ENCODE assay signal across 39 cellular contexts in the genomic region with DNA sequence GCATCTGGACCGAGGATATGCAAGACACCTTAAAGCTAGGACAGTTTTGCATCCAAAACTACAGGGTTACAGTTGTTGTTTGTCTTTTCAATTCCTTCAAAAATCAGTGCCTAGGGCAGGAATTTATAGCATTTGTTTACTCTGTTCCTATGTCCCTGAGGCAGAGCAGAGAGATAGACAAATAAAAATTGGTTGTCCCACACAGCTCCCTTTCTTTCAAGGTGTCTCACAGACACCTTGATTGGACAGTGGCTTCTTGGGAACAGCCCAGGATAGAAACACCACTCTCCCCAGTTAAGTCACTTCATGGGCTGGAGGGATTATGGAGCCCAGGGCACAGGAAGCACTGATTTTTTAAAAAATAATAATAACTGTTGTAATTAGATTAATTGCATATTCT. TPM values are rescaled to one million over a fixed set of nuclear protein-coding genes. Genes with fewer than 3 reads are reported as not detected.
A peak's percentile ranks its signal among the peaks of the same experiment; 100 is the strongest.
DNase-seq lines count a peak whose midpoint lies in the region; ATAC-seq, FAIRE-seq and TF ChIP-seq lines count a peak whose summit lies in the region.
"Had no signal": no experiment of that assay in that cellular context is flagged by ENCODE, and none has a peak within 500 bp of the region (broad histone marks: within the 10 kb centered on the region; RNA-seq: fewer than 3 reads in every experiment).

No MANE protein-coding gene starts in this region.

- H3K9me3 Mint-ChIP-seq in astrocyte (ENCODE audit: unreplicated experiment) (no peaks in the 10 kb centered on the region), endodermal cell (no peaks in the 10 kb centered on the region), neural progenitor cell (peaks cover 2% of the 10 kb centered on the region), Calu3 (ENCODE audit: low read depth, unreplicated experiment) (no peaks in the 10 kb centered on the region)
- H3K9me3 Mint-ChIP-seq: CD4-positive, alpha-beta memory T cell; CD4-positive, alpha-beta T cell; CD8-positive, alpha-beta memory T cell; CD8-positive, alpha-beta T cell had no signal

- WGBS in SK-N-SH (ENCODE audit: low lambda C conversion rate) = 4% methylated on average over 1 of the region's 1 CpG
- 0% methylated on average over 1 of the region's 1 CpG for WGBS in endodermal cell (ENCODE audit: insufficient coverage in 1 of 2, insufficient read length in 1 of 2), 2 experiments

- DNase-seq in SK-N-SH (no peak), astrocyte (ENCODE audit: low read depth) (no peak), endodermal cell (peak; percentile 36), neural progenitor cell (ENCODE audit: low spot score) (no peak), Calu3 (no peak), cardiac septum (ENCODE audit: low spot score) (no peak), posterior vena cava (ENCODE audit: low spot score) (no peak)
- DNase-seq: 8988T; ACHN; AML-193; BE2C; C1 segment of cervical spinal cord; Caco-2; CD4-positive, alpha-beta memory T cell; CD4-positive, alpha-beta T cell; CD4-positive, CD25-positive, alpha-beta regulatory T cell; CD8-positive, alpha-beta memory T cell; CD8-positive, alpha-beta T cell; COR-L47; DMS 273 treated with DMSO at 0.1 percent for 48 hours; DMS153; DMS53; DMS79; DMS79 treated with DMSO at 0.1 percent for 48 hours; DND-41; EL had no signal

- no peak overlapping the region for H3K4me2 ChIP-seq in SK-N-SH
- H3K4me2 ChIP-seq in astrocyte (ENCODE audit: low read length) = no peak overlapping the region
- H3K4me2 ChIP-seq in neural progenitor cell = no peak overlapping the region
- H3K4me2 ChIP-seq: A549; BLaER1; BLaER1 treated with 17β-estradiol and CSF1 and Interleukin-3, amounts not matched to agents 10 nM and 100 nM had no signal

- no peaks in the 10 kb centered on the region for H3F3A ChIP-seq in SK-N-SH (replicated peaks; ENCODE audit: insufficient read depth)
- H3F3A ChIP-seq in neural progenitor cell (ENCODE audit: low read depth) = peaks cover 23% of the 10 kb centered on the region

- intact Hi-C loops in Calu3 (cut with micrococcal nuclease; ENCODE audit: unreplicated experiment) = no loop called here
- intact Hi-C loops in cardiac septum (cut with DNase I) = no loop called here
- intact Hi-C loops in posterior vena cava (cut with DNase I) = no loop called here

- H3K79me2 ChIP-seq in SK-N-SH (ENCODE audit: insufficient read depth) (no peaks in the 10 kb centered on the region), astrocyte (ENCODE audit: insufficient read depth, low read length) (no peaks in the 10 kb centered on the region), neural progenitor cell (ENCODE audit: low read depth) (no peaks in the 10 kb centered on the region)

- H3K4me3 ChIP-seq in SK-N-SH (ENCODE audit: low read depth in 2 of 2, low read length in 1 of 2) = no peak overlapping the region
- no peak overlapping the region for H3K4me3 ChIP-seq in astrocyte (ENCODE audit: insufficient read depth, low read depth, low read length)
- H3K4me3 ChIP-seq in endodermal cell (ENCODE audit: low read length) = peak overlapping the region; percentile 84
- H3K4me3 ChIP-seq in neural progenitor cell = no peak overlapping the region
- H3K4me3 ChIP-seq: A549; BLaER1; BLaER1 treated with 17β-estradiol and CSF1 and Interleukin-3, amounts not matched to agents 10 nM and 100 nM had no signal

- peak; percentile 84 for FAIRE-seq in astrocyte (lab: Jason Lieb, UNC)
- FAIRE-seq: A204.1, D721Med had no signal

- peak; percentile 55 for ATAC-seq in SK-N-SH treated with all-trans-retinoic acid at 6 μM for 48 hours
- ATAC-seq: A549; CD8-positive, alpha-beta T cell had no signal

- H3K36me3 ChIP-seq in SK-N-SH (replicated peaks in 1 of 2; ENCODE audit: control insufficient read depth in 1 of 2, insufficient read depth in 2 of 2, low read length in 1 of 2) (peaks cover 0 to 3% of the 10 kb centered on the region in 2 experiments), astrocyte (ENCODE audit: insufficient read depth, low read length) (no peaks in the 10 kb centered on the region), endodermal cell (ENCODE audit: control insufficient read depth, insufficient read depth, low read length) (peaks cover 76% of the 10 kb centered on the region), neural progenitor cell (no peaks in the 10 kb centered on the region)
- H3K36me3 ChIP-seq: BE2C; BLaER1; BLaER1 treated with 17β-estradiol and CSF1 and Interleukin-3, amounts not matched to agents 10 nM and 100 nM had no signal

- H3K4me1 Mint-ChIP-seq in astrocyte (ENCODE audit: low read depth, unreplicated experiment) = no peaks in the 10 kb centered on the region
- H3K4me1 Mint-ChIP-seq in endodermal cell = peaks cover 69% of the 10 kb centered on the region
- peaks cover 3% of the 10 kb centered on the region for H3K4me1 Mint-ChIP-seq in neural progenitor cell
- H3K4me1 Mint-ChIP-seq in Calu3 (ENCODE audit: low read depth, unreplicated experiment) = no peaks in the 10 kb centered on the region
- H3K4me1 Mint-ChIP-seq: CD4-positive, alpha-beta memory T cell; CD4-positive, CD25-positive, alpha-beta regulatory T cell; CD8-positive, alpha-beta memory T cell had no signal

- H3K4me1 ChIP-seq in SK-N-SH (ENCODE audit: control insufficient read depth in 1 of 2, insufficient read depth in 2 of 2, low read depth in 1 of 2, low read length in 1 of 2) (no peaks in the 10 kb centered on the region), astrocyte (ENCODE audit: insufficient read depth, low read length) (no peaks in the 10 kb centered on the region), endodermal cell (ENCODE audit: control insufficient read depth, insufficient read depth, low read length) (no peaks in the 10 kb centered on the region), neural progenitor cell (peaks cover 18% of the 10 kb centered on the region)
- H3K4me1 ChIP-seq: A549, BE2C, BLaER1, Caco-2 had no signal

- H3K36me3 Mint-ChIP-seq in astrocyte (ENCODE audit: low read depth, unreplicated experiment) (no peaks in the 10 kb centered on the region), endodermal cell (ENCODE audit: low read depth) (peaks cover 90% of the 10 kb centered on the region), neural progenitor cell (no peaks in the 10 kb centered on the region), Calu3 (ENCODE audit: insufficient read depth, unreplicated experiment) (no peaks in the 10 kb centered on the region)
- H3K36me3 Mint-ChIP-seq: CD14-positive monocyte; CD4-positive, alpha-beta memory T cell; CD4-positive, CD25-positive, alpha-beta regulatory T cell; CD8-positive, alpha-beta memory T cell; CD8-positive, alpha-beta T cell had no signal

- H3K9me3 ChIP-seq in SK-N-SH = no peaks in the 10 kb centered on the region
- H3K9me3 ChIP-seq in astrocyte (ENCODE audit: insufficient read depth, low read depth, low read length) = no peaks in the 10 kb centered on the region
- H3K9me3 ChIP-seq in endodermal cell (ENCODE audit: control insufficient read depth, low read length) = no peaks in the 10 kb centered on the region
- H3K9me3 ChIP-seq in neural progenitor cell (ENCODE audit: low read depth) = no peaks in the 10 kb centered on the region
- H3K9me3 ChIP-seq: A549, BE2C, Caco-2 had no signal

- H3K27ac Mint-ChIP-seq in astrocyte (ENCODE audit: unreplicated experiment) (no peak overlapping the region), endodermal cell (peak overlapping the region; percentile 52), neural progenitor cell (no peak overlapping the region), Calu3 (ENCODE audit: unreplicated experiment) (no peak overlapping the region)
- H3K27ac Mint-ChIP-seq: B cell; CD14-positive monocyte; CD4-positive, alpha-beta memory T cell; CD4-positive, alpha-beta T cell; CD4-positive, CD25-positive, alpha-beta regulatory T cell; CD8-positive, alpha-beta memory T cell; CD8-positive, alpha-beta T cell had no signal

- TF ChIP-seq EP300 in SK-N-SH (IDR thresholded peaks at IDR 0.05; ENCODE audit: borderline replicate concordance in 1 of 2, low read depth in 1 of 2, low read length in 1 of 2) = no peak

- H3K9ac ChIP-seq in SK-N-SH (no peak overlapping the region), astrocyte (ENCODE audit: low read length) (no peak overlapping the region), endodermal cell (ENCODE audit: extremely low read depth, low read length, poor library complexity, severe bottlenecking) (no peak overlapping the region), neural progenitor cell (no peak overlapping the region)
- H3K9ac ChIP-seq: BLaER1; BLaER1 treated with 17β-estradiol and CSF1 and Interleukin-3, amounts not matched to agents 10 nM and 100 nM had no signal

- TF ChIP-seq CTCF in SK-N-SH (IDR thresholded peaks at IDR 0.05) (no peak), astrocyte (IDR thresholded peaks at IDR 0.05; ENCODE audit: insufficient read depth, low read depth, low read length) (no peak), endodermal cell (conservative IDR thresholded peaks at IDR 0.05) (no peak), neural progenitor cell (IDR thresholded peaks at IDR 0.05) (no peak), Calu3 (IDR thresholded peaks at IDR 0.05; ENCODE audit: unreplicated experiment) (no peak)

- BruUV-seq in Calu3 (replicated peaks; lab: Mats Ljungman, UMichigan) = no TSS peak

- H3K27me3 Mint-ChIP-seq in astrocyte (ENCODE audit: low read depth, unreplicated experiment) (no peaks in the 10 kb centered on the region), endodermal cell (ENCODE audit: insufficient read depth) (no peaks in the 10 kb centered on the region), neural progenitor cell (ENCODE audit: insufficient read depth, low read depth) (peaks cover 6% of the 10 kb centered on the region), Calu3 (ENCODE audit: unreplicated experiment) (no peaks in the 10 kb centered on the region)
- H3K27me3 Mint-ChIP-seq: B cell; CD4-positive, alpha-beta T cell; CD4-positive, CD25-positive, alpha-beta regulatory T cell had no signal

- CTCF ChIA-PET in SK-N-SH (lab: Yijun Ruan, JAX) = no interaction called here
- CTCF ChIA-PET in Calu3 (lab: Charles Lee) = no interaction called here

- H4K20me1 ChIP-seq in SK-N-SH (ENCODE audit: insufficient read depth) = no peaks in the 10 kb centered on the region
- H4K20me1 ChIP-seq in astrocyte (ENCODE audit: insufficient read depth, low read length) = no peaks in the 10 kb centered on the region
- H4K20me1 ChIP-seq in neural progenitor cell (ENCODE audit: low read depth) = no peaks in the 10 kb centered on the region
- H4K20me1 ChIP-seq: BLaER1; BLaER1 treated with 17β-estradiol and CSF1 and Interleukin-3, amounts not matched to agents 10 nM and 100 nM had no signal

- POLR2A ChIA-PET in SK-N-SH (lab: Yijun Ruan, JAX) = no interaction called here

- H3K27ac ChIP-seq in SK-N-SH (ENCODE audit: low read depth in 2 of 2, low read length in 1 of 2) = no peak overlapping the region
- H3K27ac ChIP-seq in astrocyte (ENCODE audit: low read depth, low read length) = no peak overlapping the region
- H3K27ac ChIP-seq in endodermal cell (ENCODE audit: low read depth, low read length) = no peak overlapping the region
- H3K27ac ChIP-seq in neural progenitor cell = no peak overlapping the region
- H3K27ac ChIP-seq: 22Rv1; A549; BLaER1; BLaER1 treated with 17β-estradiol and CSF1 and Interleukin-3, amounts not matched to agents 10 nM and 100 nM; C4-2B had no signal

- H2AFZ ChIP-seq in SK-N-SH (ENCODE audit: low read depth) (no peak overlapping the region), astrocyte (ENCODE audit: low read depth, low read length) (no peak overlapping the region), neural progenitor cell (replicated peaks) (peak overlapping the region; percentile 11)

- H3K9me2 ChIP-seq in SK-N-SH = no peaks in the 10 kb centered on the region

- H3K4me3 Mint-ChIP-seq in astrocyte (ENCODE audit: unreplicated experiment) (no peak overlapping the region), endodermal cell (peak overlapping the region; percentile 3), neural progenitor cell (no peak overlapping the region), Calu3 (ENCODE audit: low read depth, unreplicated experiment) (no peak overlapping the region)
- H3K4me3 Mint-ChIP-seq: B cell; CD14-positive monocyte; CD4-positive, alpha-beta memory T cell; CD4-positive, alpha-beta T cell; CD4-positive, CD25-positive, alpha-beta regulatory T cell; CD8-positive, alpha-beta memory T cell; CD8-positive, alpha-beta T cell had no signal

- no peak for TF ChIP-seq RAD21 in SK-N-SH (IDR thresholded peaks at IDR 0.05; ENCODE audit: low read length)

- H3K27me3 ChIP-seq in SK-N-SH (ENCODE audit: insufficient read depth) = no peaks in the 10 kb centered on the region
- no peaks in the 10 kb centered on the region for H3K27me3 ChIP-seq in astrocyte (ENCODE audit: insufficient read depth, low read length)
- no peaks in the 10 kb centered on the region for H3K27me3 ChIP-seq in endodermal cell (ENCODE audit: control insufficient read depth, insufficient read depth, low read length, poor library complexity, severe bottlenecking)
- H3K27me3 ChIP-seq in neural progenitor cell = no peaks in the 10 kb centered on the region
- H3K27me3 ChIP-seq: BE2C had no signal

RNA-seq across cellular contexts. Expression of gene MAGEB17, which starts 8.0 kb away (rescaled TPM):
- 0.13 TPM in 2 replicates for polyA plus RNA-seq in SK-N-SH (2012; rRNA removed)
- polyA plus RNA-seq in SK-N-SH (2012; cell fraction: cytosol; rRNA removed) = 0.08 and 0.14 TPM in 2 replicates
- polyA plus RNA-seq in SK-N-SH (2012; cell fraction: nucleus; rRNA removed) = 0.93 and 1.1 TPM in 2 replicates
- total RNA-seq in astrocyte (not detected in 2 replicates), endodermal cell (under 1 TPM; 0.33 to 0.44 TPM), neural progenitor cell (ENCODE audit: low replicate concordance) (0.09 TPM in 1 of 2 replicates, not detected in the other), Calu3 (2022) (not detected in 2 replicates), cardiac septum (0.30 TPM), posterior vena cava (not detected)
- not detected for polyA plus RNA-seq in endodermal cell (2013, experiment 1 of 2)
- polyA plus RNA-seq in endodermal cell (2013, experiment 2 of 2) = not detected
- total RNA-seq: A673; B cell; Caco-2; CD4-positive, alpha-beta memory T cell; CD4-positive, alpha-beta T cell; CD4-positive, CD25-positive, alpha-beta regulatory T cell; CD8-positive, alpha-beta memory T cell; CD8-positive, alpha-beta T cell; Daoy had no signal
- polyA plus RNA-seq: A549; BJ; CD14-positive monocyte; CD4-positive, alpha-beta memory T cell; CD4-positive, CD25-positive, alpha-beta regulatory T cell; CD8-positive, alpha-beta memory T cell had no signal

RNA-seq across cellular contexts. Expression of gene GRPR, which starts 52.0 kb away (rescaled TPM):
- 1.2 and 2.8 TPM in 2 replicates for polyA plus RNA-seq in SK-N-SH (2012; rRNA removed)
- 1.3 and 1.6 TPM in 2 replicates for polyA plus RNA-seq in SK-N-SH (2012; cell fraction: cytosol; rRNA removed)
- polyA plus RNA-seq in SK-N-SH (2012; cell fraction: nucleus; rRNA removed) = 1.0 and 2.0 TPM in 2 replicates
- total RNA-seq in astrocyte (1.9 and 3.0 TPM in 2 replicates), endodermal cell (10 to 100 TPM; 20.8 to 63.1 TPM), neural progenitor cell (ENCODE audit: low replicate concordance) (2.8 and 4.1 TPM in 2 replicates), Calu3 (2022) (0.32 and 0.85 TPM in 2 replicates), cardiac septum (0.32 TPM), posterior vena cava (under 1 TPM; 0.14 to 0.19 TPM)
- 2.9 TPM for polyA plus RNA-seq in endodermal cell (2013, experiment 1 of 2)
- 3.6 TPM for polyA plus RNA-seq in endodermal cell (2013, experiment 2 of 2)
- total RNA-seq: Caco-2; CD4-positive, CD25-positive, alpha-beta regulatory T cell; Daoy had no signal
- polyA plus RNA-seq: CD8-positive, alpha-beta memory T cell had no signal
